Comparison of ENCODE assay signal across 10 cellular contexts in genomic region chr10:77659046-77659670, GRCh38. TPM values are rescaled to one million over a fixed set of nuclear protein-coding genes. Genes with fewer than 3 reads are reported as not detected.
DNase-seq lines count a peak whose midpoint lies in the region; ATAC-seq, FAIRE-seq and TF ChIP-seq lines count a peak whose summit lies in the region.
"Not testable (repeated sequence)": the region's sequence is repeated elsewhere in the genome, so short reads cannot be mapped to it uniquely, and the experiment has no call there.
"Had no signal": no experiment of that assay in that cellular context is flagged by ENCODE, and none has a peak within 500 bp of the region (broad histone marks: within the 10 kb centered on the region; RNA-seq: fewer than 3 reads in every experiment).

No MANE protein-coding gene starts in this region.

- H3K9ac ChIP-seq in IMR-90 (ENCODE audit: low read depth, low read length); OCI-LY3 (ENCODE audit: low read length); adipocyte (ENCODE audit: low read length): not testable (repeated sequence)
- H3K9ac ChIP-seq in smooth muscle cell (ENCODE audit: low read depth): peak overlapping the region; percentile 63

- DNase-seq in IMR-90 (peak; percentile 34), bronchial epithelial cell (ENCODE audit: low read depth) (peak; percentile 49), kidney tubule cell (ENCODE audit: low spot score) (peak; percentile 39)
- DNase-seq in adipocyte (ENCODE audit: low read depth); epithelial cell of prostate (ENCODE audit: low read depth, low spot score); smooth muscle cell (lab: John Stamatoyannopoulos, UW; ENCODE audit: unreplicated experiment): not testable (repeated sequence)

- CTCF ChIA-PET in IMR-90 (lab: Yijun Ruan, JAX): not testable (repeated sequence)

- H2BK5ac ChIP-seq in IMR-90 (ENCODE audit: low read depth, low read length, poor library complexity, severe bottlenecking): peak overlapping the region; percentile 97

- peak overlapping the region; percentile 95; the same call in 1 of the 2 replicates for H3K4ac ChIP-seq in IMR-90 (ENCODE audit: low read depth, low read length)

- not testable (repeated sequence) for TF ChIP-seq POLR2A in IMR-90 (IDR thresholded peaks at IDR 0.05; ENCODE audit: low read depth, low read length)

- H2AK9ac ChIP-seq in IMR-90 (replicated peaks; ENCODE audit: low read depth, low read length, poor library complexity): not testable (repeated sequence)

- not testable (repeated sequence) for TF ChIP-seq CTCF in 22Rv1 (IDR thresholded peaks at IDR 0.05); IMR-90 (conservative IDR thresholded peaks at IDR 0.05; ENCODE audit: low read depth, low read length); OCI-LY3 (IDR thresholded peaks at IDR 0.05; ENCODE audit: low read depth, low read length); bronchial epithelial cell (IDR thresholded peaks at IDR 0.05; ENCODE audit: insufficient read depth, low read length, severe bottlenecking); smooth muscle cell (IDR thresholded peaks at IDR 0.05; ENCODE audit: borderline replicate concordance, insufficient read depth, poor library complexity, severe bottlenecking)

- H3K9me3 ChIP-seq in IMR-90 (ENCODE audit: control insufficient read depth, insufficient read depth, low read length); smooth muscle cell (replicated peaks; ENCODE audit: low read depth): not testable (repeated sequence)
- H3K9me3 ChIP-seq in OCI-LY3 (ENCODE audit: insufficient read depth, low read length) (peaks cover 13% of the 10 kb centered on the region; the same call in 1 of the 2 replicates), adipocyte (ENCODE audit: control insufficient read depth, low read length) (peaks cover 34% of the 10 kb centered on the region)

- H4K5ac ChIP-seq in IMR-90 (ENCODE audit: low read depth, low read length): peak overlapping the region; percentile 98

- H3K9me1 ChIP-seq in IMR-90 (ENCODE audit: insufficient read depth, low read length): not testable (repeated sequence)

- H3K27ac ChIP-seq in 22Rv1 (peak overlapping the region; percentile 5; the same call in 1 of the 2 replicates), OCI-LY3 (ENCODE audit: low read length) (peak overlapping the region; percentile 61), epithelial cell of prostate (peak overlapping the region; percentile 39), smooth muscle cell (ENCODE audit: low read depth) (peak overlapping the region; percentile 85)
- H3K27ac ChIP-seq in IMR-90 (ENCODE audit: insufficient read depth, low read length): not testable (repeated sequence)

- not testable (repeated sequence) for H3K79me1 ChIP-seq in IMR-90 (ENCODE audit: low read depth in 1 of 2, low read length in 2 of 2)

- H2AK5ac ChIP-seq in IMR-90 (ENCODE audit: low read depth, low read length): 0 out of 2 replicates have a peak overlapping the region, but pooled peaks have one; percentile 54

- H3K79me2 ChIP-seq in OCI-LY3 (ENCODE audit: low read length): peaks cover 32% of the 10 kb centered on the region
- not testable (repeated sequence) for H3K79me2 ChIP-seq in smooth muscle cell (ENCODE audit: low read depth)

- H3K4me1 ChIP-seq in IMR-90 (ENCODE audit: control insufficient read depth, insufficient read depth, low read length); adipocyte (ENCODE audit: control insufficient read depth, insufficient read depth, low read length); smooth muscle cell (ENCODE audit: low read depth): not testable (repeated sequence)
- peaks cover 43% of the 10 kb centered on the region for H3K4me1 ChIP-seq in OCI-LY3 (ENCODE audit: low read length)

- BruUV-seq in IMR-90 (replicated peaks; lab: Mats Ljungman, UMichigan): not testable (repeated sequence)

- H3K27me3 ChIP-seq in IMR-90 (ENCODE audit: control insufficient read depth, insufficient read depth, low read length); OCI-LY3 (ENCODE audit: low read depth, low read length); adipocyte (replicated peaks; ENCODE audit: control insufficient read depth, insufficient read depth, low read length); bronchial epithelial cell (ENCODE audit: control insufficient read depth, insufficient read depth, low read length); smooth muscle cell (ENCODE audit: low read depth): not testable (repeated sequence)

- intact Hi-C loops in IMR-90 (cut with micrococcal nuclease): not testable (repeated sequence)

- not testable (repeated sequence) for H3K4me2 ChIP-seq in IMR-90 (ENCODE audit: low read depth, low read length); OCI-LY3 (ENCODE audit: low read length)
- peak overlapping the region; percentile 10 for H3K4me2 ChIP-seq in smooth muscle cell

- peak overlapping the region; percentile 93 for H4K91ac ChIP-seq in IMR-90 (ENCODE audit: insufficient read depth, low read depth, low read length)

- H2BK120ac ChIP-seq in IMR-90 (ENCODE audit: low read depth, low read length): peak overlapping the region; percentile 97

- not testable (repeated sequence) for FAIRE-seq in bronchial epithelial cell (lab: Jason Lieb, UNC)

- dilution Hi-C loops in IMR-90 (cut with HindIII; ENCODE audit: low sequenced_read_pairs, unreplicated experiment): not testable (repeated sequence)

- peak overlapping the region; percentile 99 for H2BK20ac ChIP-seq in IMR-90 (ENCODE audit: low read depth, low read length)

- WGBS in IMR-90 (ENCODE audit: extremely low coverage in 2 of 2, insufficient read length in 1 of 2), 2 experiments: no CpG with 5 or more reads among the region's 3 CpGs
- WGBS in smooth muscle cell (ENCODE audit: low lambda C conversion rate): 94% methylated on average over 3 of the region's 3 CpGs

- in situ Hi-C loops in IMR-90 (cut with MboI; ENCODE audit: low sequenced_read_pairs): not testable (repeated sequence)

- H3K23ac ChIP-seq in IMR-90 (ENCODE audit: low read depth, low read length): peak overlapping the region; percentile 96; the same call in 1 of the 2 replicates

- H2BK15ac ChIP-seq in IMR-90 (ENCODE audit: low read depth, low read length): peak overlapping the region; percentile 48; the same call in 1 of the 3 replicates

- peak overlapping the region; percentile 89 to 93 for H4K8ac ChIP-seq in IMR-90 (ENCODE audit: low read depth in 2 of 2, low read length in 2 of 2)

- TF ChIP-seq RAD21 in IMR-90 (IDR thresholded peaks at IDR 0.05; ENCODE audit: low read length): not testable (repeated sequence)

- not testable (repeated sequence) for H3K36me3 ChIP-seq in IMR-90 (ENCODE audit: control insufficient read depth, insufficient read depth, low read length); adipocyte (ENCODE audit: control insufficient read depth, insufficient read depth, low read length, severe bottlenecking); bronchial epithelial cell (ENCODE audit: control insufficient read depth, insufficient read depth, low read length); smooth muscle cell (ENCODE audit: low read depth)
- H3K36me3 ChIP-seq in OCI-LY3 (replicated peaks; ENCODE audit: low read depth, low read length): peaks cover 70% of the 10 kb centered on the region

- H3F3A ChIP-seq in smooth muscle cell (ENCODE audit: low read depth): not testable (repeated sequence)

- peak overlapping the region; percentile 71 for H3K14ac ChIP-seq in IMR-90 (replicated peaks; ENCODE audit: low read depth, low read length)

- H3K56ac ChIP-seq in IMR-90 (ENCODE audit: extremely low read depth, insufficient read depth, low read length): not testable (repeated sequence)

- not testable (repeated sequence) for ATAC-seq in IMR-90 (ENCODE audit: low read depth)

- H4K20me1 ChIP-seq in IMR-90 (ENCODE audit: insufficient read depth, low read length); OCI-LY3 (ENCODE audit: insufficient read depth, low read length); smooth muscle cell (ENCODE audit: low read depth): not testable (repeated sequence)

- H3K18ac ChIP-seq in IMR-90 (ENCODE audit: low read depth, low read length): peak overlapping the region; percentile 99

- H2AFZ ChIP-seq in IMR-90 (replicated peaks; ENCODE audit: low read length, poor library complexity); OCI-LY3 (ENCODE audit: low read depth, low read length): not testable (repeated sequence)
- H2AFZ ChIP-seq in smooth muscle cell (ENCODE audit: low read depth): peak overlapping the region; percentile 77

- not testable (repeated sequence) for H3K4me3 ChIP-seq in IMR-90 (ENCODE audit: insufficient read depth, low read depth, low read length); OCI-LY3 (ENCODE audit: low read length); bronchial epithelial cell (ENCODE audit: low read depth, low read length); smooth muscle cell
- H3K4me3 ChIP-seq in adipocyte (ENCODE audit: low read length): peak overlapping the region; percentile 40

- POLR2A ChIA-PET in IMR-90 (lab: Charles Lee; ENCODE audit: unreplicated experiment): not testable (repeated sequence)

RNA-seq across cellular contexts. Expression of gene KCNMA1, which starts 21.6 kb away (rescaled TPM):
- 24.7 and 25.6 TPM in 2 replicates for total RNA-seq in IMR-90 (2012; rRNA removed)
- 29.6 and 31.7 TPM in 2 replicates for polyA plus RNA-seq in IMR-90 (2012; rRNA removed)
- polyA plus RNA-seq in IMR-90 (2012; cell fraction: cytosol; rRNA removed): 25.2 and 29.3 TPM in 2 replicates
- polyA plus RNA-seq in IMR-90 (2012; cell fraction: nucleus; rRNA removed; ENCODE audit: low replicate concordance): 39.9 and 48.3 TPM in 2 replicates
- 15.8 and 16.3 TPM in 2 replicates for total RNA-seq in bronchial epithelial cell
- 13.5 and 23.4 TPM in 2 replicates for total RNA-seq in smooth muscle cell
- polyA plus RNA-seq in smooth muscle cell: 9.1 and 25.5 TPM in 2 replicates
- total RNA-seq: OCI-LY7, SK-MEL-5 had no signal
